2 cellular contexts compared by ENCODE assay signal in genomic region chr11:11243790-11244469, GRCh38.
A peak's percentile ranks its signal among the peaks of the same experiment; 100 is the strongest.
TF ChIP-seq lines count a peak whose summit lies in the region.

No MANE protein-coding gene starts in this region.

TF ChIP-seq in K562, 482 proteins besides CTCF, POLR2A, EP300 and RAD21:
- no peak for TF ChIP-seq PBX2 (CRISPR knock-in tag; IDR thresholded peaks at IDR 0.05; ENCODE audit: low read depth)
- TF ChIP-seq PBX2 (tag; conservative IDR thresholded peaks at IDR 0.05; ENCODE audit: low read depth): peak; percentile 62
- peak; percentile 69 for TF ChIP-seq RFX1 (IDR thresholded peaks at IDR 0.05)
- no peak for TF ChIP-seq ZNF408 (CRISPR knock-in tag; IDR thresholded peaks at IDR 0.05; ENCODE audit: low read depth)
- peak; percentile 62 for TF ChIP-seq MEIS2 (IDR thresholded peaks at IDR 0.05; ENCODE audit: partially characterized antibody)
- peak; percentile 60 for TF ChIP-seq PKNOX1 (IDR thresholded peaks at IDR 0.05)
TF ChIP-seq in K562: peak in this region for 4.

TF ChIP-seq in HepG2, 621 proteins besides CTCF, POLR2A, EP300 and RAD21 (continued from another document):
- TF ChIP-seq HMGXB3 (CRISPR knock-in tag; IDR thresholded peaks at IDR 0.05; ENCODE audit: borderline replicate concordance) (no peak), AFF4 (CRISPR knock-in tag; IDR thresholded peaks at IDR 0.05) (no peak), KDM5A (IDR thresholded peaks at IDR 0.05; ENCODE audit: borderline replicate concordance, low read length) (no peak), ONECUT2 (CRISPR knock-in tag; IDR thresholded peaks at IDR 0.05) (no peak)
